19 cellular contexts compared by ENCODE assay signal in the genomic region with DNA sequence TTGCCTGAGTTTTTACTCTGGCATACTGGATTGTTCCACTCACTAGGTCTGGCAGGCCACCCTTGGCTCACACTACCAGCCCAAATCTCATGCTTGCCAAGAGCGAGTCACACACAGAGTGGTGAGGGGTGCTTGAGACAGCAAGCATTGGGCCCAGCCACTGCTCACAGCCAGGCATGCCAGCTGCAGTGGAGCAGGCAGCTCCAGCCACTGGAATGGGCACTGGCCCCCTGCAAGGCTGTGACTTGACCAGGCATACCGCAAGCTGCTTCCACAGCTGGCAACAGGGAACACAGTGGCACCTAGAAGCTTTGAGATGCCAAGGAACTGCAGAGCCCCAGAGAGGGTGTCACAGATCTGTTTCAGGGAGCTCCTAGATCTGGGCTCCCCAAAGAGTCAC.
A peak's percentile ranks its signal among the peaks of the same experiment; 100 is the strongest.
DNase-seq lines count a peak whose midpoint lies in the region; ATAC-seq lines count a peak whose summit lies in the region.
"Had no signal": no experiment of that assay in that cellular context is flagged by ENCODE, and none has a peak within 500 bp of the region (broad histone marks: within the 10 kb centered on the region; RNA-seq: fewer than 3 reads in every experiment).

No MANE protein-coding gene starts in this region.

- ATAC-seq in left lobe of liver, result no peak

- DNase-seq in activated naive CD4-positive, alpha-beta T cell treated with anti-CD3 and anti-CD28 coated beads, Interleukin-2, amount 50 U/mL, for 16 hours, result peak; percentile 12
- no peak for DNase-seq in activated naive CD4-positive, alpha-beta T cell (lab: John Stamatoyannopoulos, UW)
- peak; percentile 5 for DNase-seq in astrocyte of the hippocampus (ENCODE audit: low read depth, low spot score)
- peak; percentile 23 for DNase-seq in left lobe of liver (ENCODE audit: low spot score)
- no peak for DNase-seq in NCI-H2171 treated with DMSO at 0.1 percent for 48 hours (lab: John Stamatoyannopoulos, UW)
- no peak for DNase-seq in H4 (ENCODE audit: low spot score)
- no peak for DNase-seq in hepatic stellate cell (ENCODE audit: low spot score)
- DNase-seq: BE2C; CD4-positive, CD25-positive, alpha-beta regulatory T cell; COR-L47; GDM1; MM.1S; NCI-H1092; NCI-H1436 treated with DMSO at 0.1 percent for 48 hours; NCI-H2081; NCI-H510A; NCI-H748 treated with DMSO at 0.1 percent for 48 hours; RPMI8226; SIG-M5 had no signal

Comparison
In these comparisons a context has a peak if more than half of its experiments do, and no peak if none do; other contexts are left out.
1. DNase-seq: peak in activated naive CD4-positive, alpha-beta T cell treated with anti-CD3 and anti-CD28 coated beads, Interleukin-2, amount 50 U/mL, for 16 hours (single experiment), astrocyte of the hippocampus (single experiment) and left lobe of liver (single experiment); none in activated naive CD4-positive, alpha-beta T cell (0 of 4), NCI-H2171 treated with DMSO at 0.1 percent for 48 hours (single experiment), H4 (single experiment) and hepatic stellate cell (single experiment).